Comparison of ENCODE assay signal across 17 cellular contexts in genomic region chr4:94516999-94517398, GRCh38.
DNase-seq lines count a peak whose midpoint lies in the region; ATAC-seq and TF ChIP-seq lines count a peak whose summit lies in the region.
"Had no signal": no experiment of that assay in that cellular context is flagged by ENCODE, and none has a peak within 500 bp of the region (broad histone marks: within the 10 kb centered on the region; RNA-seq: fewer than 3 reads in every experiment).

No MANE protein-coding gene starts in this region.

- no peak for TF ChIP-seq POLR2A in adrenal gland (IDR thresholded peaks at IDR 0.05)

- H3K36me3 ChIP-seq in HEK293 (ENCODE audit: control insufficient read depth in 2 of 2, insufficient read depth in 1 of 2, low read length in 2 of 2) (no peaks in the 10 kb centered on the region), RWPE2 (ENCODE audit: low read depth) (peaks cover 22% of the 10 kb centered on the region), rectal smooth muscle tissue (ENCODE audit: control insufficient read depth, insufficient read depth, low read length) (no peaks in the 10 kb centered on the region), adrenal gland (replicated peaks in 1 of 2) (no peaks in the 10 kb centered on the region), MG63 (no peaks in the 10 kb centered on the region; the same call in 1 of the 2 replicates)
- H3K36me3 ChIP-seq: BLaER1 had no signal

- H3K27ac Mint-ChIP-seq in activated CD4-positive, alpha-beta T cell treated with anti-CD3 and anti-CD28 coated beads, Interleukin-2, amount 10 ng/mL, durations not matched to agents 7 days and 5 days: no peak overlapping the region

- ATAC-seq in RWPE2 (ENCODE audit: low read depth): peak; percentile 67

- no peaks in the 10 kb centered on the region for H3K36me3 Mint-ChIP-seq in activated CD4-positive, alpha-beta T cell treated with anti-CD3 and anti-CD28 coated beads, Interleukin-2, amount 10 ng/mL, durations not matched to agents 7 days and 5 days (ENCODE audit: low read depth)

- intact Hi-C loops in adrenal gland (cut with DNase I): no loop called here

- DNase-seq in RWPE2 (ENCODE audit: low spot score): peak; percentile 69
- peak; percentile 90 for DNase-seq in fibroblast of pulmonary artery (ENCODE audit: low read depth)
- DNase-seq in adrenal gland: no peak
- no peak for DNase-seq in activated CD4-positive, alpha-beta T cell treated with anti-CD3 and anti-CD28 coated beads, Interleukin-2, amount 10 ng/mL, durations not matched to agents 7 days and 5 days
- DNase-seq in MG63: no peak
- no peak for DNase-seq in ureter (ENCODE audit: low spot score)
- DNase-seq: activated effector memory CD4-positive, alpha-beta T cell treated with anti-CD3 and anti-CD28 coated beads, Interleukin-2, amount 50 U/mL, for 16 hours; effector memory CD4-positive, alpha-beta T cell; GOT3; NCI-H1436; NCI-H524; occipital lobe; stimulated activated naive CD4-positive, alpha-beta T cell treated with Interleukin-2 at 50 U/mL for 16 hours had no signal

- H3K9me3 ChIP-seq in HEK293 (ENCODE audit: control insufficient read depth, insufficient read depth, low read depth, low read length): no peaks in the 10 kb centered on the region
- H3K9me3 ChIP-seq in RWPE2 (ENCODE audit: severe bottlenecking): no peaks in the 10 kb centered on the region
- H3K9me3 ChIP-seq in adrenal gland (replicated peaks in 1 of 3): no peaks in the 10 kb centered on the region
- no peaks in the 10 kb centered on the region for H3K9me3 ChIP-seq in MG63
- H3K9me3 ChIP-seq: BLaER1 had no signal

- H3K4me1 Mint-ChIP-seq in activated CD4-positive, alpha-beta T cell treated with anti-CD3 and anti-CD28 coated beads, Interleukin-2, amount 10 ng/mL, durations not matched to agents 7 days and 5 days: peaks cover 6% of the 10 kb centered on the region

- H3K4me3 ChIP-seq in HEK293 (ENCODE audit: low read depth, low read length): no peak overlapping the region
- H3K4me3 ChIP-seq in RWPE2 (ENCODE audit: severe bottlenecking): no peak overlapping the region
- H3K4me3 ChIP-seq in fibroblast of pulmonary artery (replicated peaks; ENCODE audit: low read depth, low read length): no peak overlapping the region
- no peak overlapping the region for H3K4me3 ChIP-seq in rectal smooth muscle tissue (ENCODE audit: low read length)
- no peak overlapping the region for H3K4me3 ChIP-seq in adrenal gland
- H3K4me3 ChIP-seq in MG63: no peak overlapping the region
- H3K4me3 ChIP-seq: BLaER1, PC-9 had no signal

- H3K27me3 ChIP-seq in RWPE2 (ENCODE audit: insufficient read depth, poor library complexity, severe bottlenecking) (no peaks in the 10 kb centered on the region), rectal smooth muscle tissue (ENCODE audit: control insufficient read depth, insufficient read depth, low read length) (no peaks in the 10 kb centered on the region), adrenal gland (no peaks in the 10 kb centered on the region), MG63 (no peaks in the 10 kb centered on the region)
- H3K27me3 ChIP-seq: BLaER1 had no signal

- TF ChIP-seq CTCF in HEK293 (tag by site-specific recombination; IDR thresholded peaks at IDR 0.05) (no peak), RWPE2 (IDR thresholded peaks at IDR 0.05; ENCODE audit: poor library complexity, severe bottlenecking) (no peak), fibroblast of pulmonary artery (IDR thresholded peaks at IDR 0.05; ENCODE audit: low read length, missing control alignments) (no peak), adrenal gland (IDR thresholded peaks at IDR 0.05) (no peak)

- H3K4me3 Mint-ChIP-seq in activated CD4-positive, alpha-beta T cell treated with anti-CD3 and anti-CD28 coated beads, Interleukin-2, amount 10 ng/mL, durations not matched to agents 7 days and 5 days: no peak overlapping the region

- CTCF ChIA-PET in HEK293 (lab: Yijun Ruan, JAX): interaction anchor here (0.6 kb wide), 1 partner anchor 719 kb away, joined by 5 read pairs; no protein-coding TSS in a partner anchor
- CTCF ChIA-PET in activated CD4-positive, alpha-beta T cell treated with anti-CD3 and anti-CD28 coated beads, Interleukin-2, amount 10 ng/mL, durations not matched to agents 7 days and 5 days (lab: Charles Lee): no interaction called here

- POLR2A ChIA-PET in HEK293 (lab: Yijun Ruan, JAX): no interaction called here
- POLR2A ChIA-PET in activated CD4-positive, alpha-beta T cell treated with anti-CD3 and anti-CD28 coated beads, Interleukin-2, amount 10 ng/mL, durations not matched to agents 7 days and 5 days (lab: Charles Lee): no interaction called here

- H3K9ac ChIP-seq in rectal smooth muscle tissue (ENCODE audit: low read length): no peak overlapping the region
- H3K9ac ChIP-seq: BLaER1 had no signal

- H3K27me3 Mint-ChIP-seq in activated CD4-positive, alpha-beta T cell treated with anti-CD3 and anti-CD28 coated beads, Interleukin-2, amount 10 ng/mL, durations not matched to agents 7 days and 5 days: no peaks in the 10 kb centered on the region

- H3K27ac ChIP-seq in HEK293 (ENCODE audit: extremely low read depth, low read depth, low read length) (no peak overlapping the region), RWPE2 (ENCODE audit: poor library complexity, severe bottlenecking) (peak overlapping the region; percentile 88), rectal smooth muscle tissue (ENCODE audit: low read depth, low read length) (peak overlapping the region; percentile 70), adrenal gland (no peak overlapping the region)
- H3K27ac ChIP-seq: BLaER1, PC-9 had no signal

- 91 to 95% (median 93%) methylated on average over 5 of the region's 5 CpGs for WGBS in adrenal gland, 4 donors

- H3K4me1 ChIP-seq in HEK293 (ENCODE audit: control insufficient read depth, insufficient read depth, low read length) (peaks cover 4% of the 10 kb centered on the region; the same call in 1 of the 2 replicates), RWPE2 (ENCODE audit: insufficient read depth, poor library complexity, severe bottlenecking) (peaks cover 36% of the 10 kb centered on the region), rectal smooth muscle tissue (ENCODE audit: control insufficient read depth, insufficient read depth, low read length) (peaks cover 25% of the 10 kb centered on the region), adrenal gland (replicated peaks in 1 of 2) (peaks cover 7 to 40% of the 10 kb centered on the region in 2 donors)

- H3K9me3 Mint-ChIP-seq in activated CD4-positive, alpha-beta T cell treated with anti-CD3 and anti-CD28 coated beads, Interleukin-2, amount 10 ng/mL, durations not matched to agents 7 days and 5 days: no peaks in the 10 kb centered on the region

TF ChIP-seq in HEK293, 187 proteins besides CTCF, POLR2A, EP300 and RAD21 (continues in another document):
- TF ChIP-seq BCL11B (tag by site-specific recombination; IDR thresholded peaks at IDR 0.05; ENCODE audit: low read depth): no peak
- TF ChIP-seq ZNF274 (IDR thresholded peaks at IDR 0.05; ENCODE audit: low read length): no peak
- no peak for TF ChIP-seq ZNF274 (tag by site-specific recombination; IDR thresholded peaks at IDR 0.05; ENCODE audit: borderline replicate concordance)
- peak; percentile 68; the same call in 1 of the 2 replicates for TF ChIP-seq OSR2 (tag by site-specific recombination; IDR thresholded peaks at IDR 0.05)
- no peak for TF ChIP-seq ZNF785 (tag by site-specific recombination; IDR thresholded peaks at IDR 0.05)
- no peak for TF ChIP-seq ZNF114 (tag by site-specific recombination; IDR thresholded peaks at IDR 0.05)
- TF ChIP-seq ZNF561 (tag by site-specific recombination; IDR thresholded peaks at IDR 0.05; ENCODE audit: borderline replicate concordance): 0 out of 2 replicates have a peak, but pooled peaks have one; percentile 41
- no peak for TF ChIP-seq ZBTB8A (tag by site-specific recombination; IDR thresholded peaks at IDR 0.05)
- 0 out of 2 replicates have a peak, but pooled peaks have one; percentile 20 for TF ChIP-seq SP7 (tag by site-specific recombination; IDR thresholded peaks at IDR 0.05)
- peak; percentile 58 for TF ChIP-seq GLIS1 (tag by site-specific recombination; IDR thresholded peaks at IDR 0.05)
- TF ChIP-seq TCF7L2 (IDR thresholded peaks at IDR 0.05; ENCODE audit: borderline replicate concordance, low read depth, low read length): peak; percentile 61; the same call in 1 of the 2 replicates
- TF ChIP-seq ZSCAN30 (tag by site-specific recombination; IDR thresholded peaks at IDR 0.05): 0 out of 2 replicates have a peak, but pooled peaks have one; percentile 16
- TF ChIP-seq ZNF394 (tag by site-specific recombination; IDR thresholded peaks at IDR 0.05; ENCODE audit: borderline replicate concordance): no peak
- no peak for TF ChIP-seq ZNF174 (tag by site-specific recombination; IDR thresholded peaks at IDR 0.05)
- no peak for TF ChIP-seq ZNF157 (tag by site-specific recombination; IDR thresholded peaks at IDR 0.05)
- TF ChIP-seq ZNF133 (tag by site-specific recombination; IDR thresholded peaks at IDR 0.05): no peak
- TF ChIP-seq ZNF391 (tag by site-specific recombination; IDR thresholded peaks at IDR 0.05; ENCODE audit: borderline replicate concordance, low read depth): no peak
- TF ChIP-seq, protein P1, sequence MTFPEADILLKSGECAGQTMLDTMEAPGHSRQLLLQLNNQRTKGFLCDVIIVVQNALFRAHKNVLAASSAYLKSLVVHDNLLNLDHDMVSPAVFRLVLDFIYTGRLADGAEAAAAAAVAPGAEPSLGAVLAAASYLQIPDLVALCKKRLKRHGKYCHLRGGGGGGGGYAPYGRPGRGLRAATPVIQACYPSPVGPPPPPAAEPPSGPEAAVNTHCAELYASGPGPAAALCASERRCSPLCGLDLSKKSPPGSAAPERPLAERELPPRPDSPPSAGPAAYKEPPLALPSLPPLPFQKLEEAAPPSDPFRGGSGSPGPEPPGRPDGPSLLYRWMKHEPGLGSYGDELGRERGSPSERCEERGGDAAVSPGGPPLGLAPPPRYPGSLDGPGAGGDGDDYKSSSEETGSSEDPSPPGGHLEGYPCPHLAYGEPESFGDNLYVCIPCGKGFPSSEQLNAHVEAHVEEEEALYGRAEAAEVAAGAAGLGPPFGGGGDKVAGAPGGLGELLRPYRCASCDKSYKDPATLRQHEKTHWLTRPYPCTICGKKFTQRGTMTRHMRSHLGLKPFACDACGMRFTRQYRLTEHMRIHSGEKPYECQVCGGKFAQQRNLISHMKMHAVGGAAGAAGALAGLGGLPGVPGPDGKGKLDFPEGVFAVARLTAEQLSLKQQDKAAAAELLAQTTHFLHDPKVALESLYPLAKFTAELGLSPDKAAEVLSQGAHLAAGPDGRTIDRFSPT (tag by site-specific recombination; IDR thresholded peaks at IDR 0.05): no peak
- no peak for TF ChIP-seq SCRT1 (tag by site-specific recombination; IDR thresholded peaks at IDR 0.05; ENCODE audit: borderline replicate concordance)
- TF ChIP-seq WT1 (tag by site-specific recombination; IDR thresholded peaks at IDR 0.05): no peak; the same call in 1 of the 2 replicates
- TF ChIP-seq YY2 (tag by site-specific recombination; IDR thresholded peaks at IDR 0.05): no peak

Comparison
In these comparisons a context has a peak if more than half of its experiments do, and no peak if none do; other contexts are left out.
1. H3K27ac ChIP-seq: peak in RWPE2 (single experiment) and rectal smooth muscle tissue (single experiment); none in HEK293 (single experiment) and adrenal gland (0 of 5).
2. DNase-seq: peak in RWPE2 (single experiment) and fibroblast of pulmonary artery (single experiment); none in adrenal gland (0 of 7), activated CD4-positive, alpha-beta T cell treated with anti-CD3 and anti-CD28 coated beads, Interleukin-2, amount 10 ng/mL, durations not matched to agents 7 days and 5 days (single experiment), MG63 (single experiment) and ureter (single experiment).